In the genomic region with DNA sequence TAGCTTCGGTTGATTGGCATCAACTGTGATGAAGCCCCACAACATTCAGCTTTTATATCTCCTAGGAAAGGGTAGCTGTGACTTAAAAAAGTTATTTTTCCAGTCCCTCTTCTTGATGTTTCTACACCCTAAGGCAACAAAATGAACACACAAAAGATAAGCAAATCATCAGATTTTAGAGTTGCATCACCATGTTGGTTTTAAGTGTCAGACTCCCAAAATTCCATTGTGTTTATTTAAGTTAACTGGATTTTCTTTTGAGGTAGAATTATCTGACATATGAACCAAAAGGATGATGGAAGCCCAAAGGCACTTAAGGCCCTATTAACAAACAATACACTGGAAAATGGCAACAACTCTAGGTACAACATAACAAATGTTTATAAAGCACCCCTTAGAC, we compare ENCODE assay signal across 18 cellular contexts.
"Had no signal": no experiment of that assay in that cellular context is flagged by ENCODE, and none has a peak within 500 bp of the region (broad histone marks: within the 10 kb centered on the region; RNA-seq: fewer than 3 reads in every experiment).

No MANE protein-coding gene starts in this region.

- H3K27ac ChIP-seq: epithelial cell of prostate, hepatocyte, upper lobe of left lung had no signal

- H3K9me3 ChIP-seq: upper lobe of left lung had no signal

- DNase-seq: activated CD4-positive, alpha-beta T cell treated with anti-CD3 and anti-CD28 coated beads for 1 hour; activated CD4-positive, alpha-beta T cell treated with anti-CD3 and anti-CD28 coated beads, Interleukin-2, amount 50 U/mL, for 1 hour; activated CD8-positive, alpha-beta T cell treated with anti-CD3 and anti-CD28 coated beads, Interleukin-2, amount 10 ng/mL, durations not matched to agents 7 days and 5 days; activated gamma-delta T cell; activated naive CD4-positive, alpha-beta T cell treated with anti-CD3 and anti-CD28 coated beads, Interleukin-2, amount 50 U/mL, for 16 hours; activated naive CD8-positive, alpha-beta T cell treated with anti-CD3 and anti-CD28 coated beads, Interleukin-2, amount 50 U/mL, for 24 hours; aorta; cortex of kidney; glutamatergic neuron; immature natural killer cell; stimulated activated CD4-positive, alpha-beta T cell treated with anti-CD3 and anti-CD28 coated beads, Interleukin-4, amount 100 ng/mL, for 24 hours; stimulated activated naive CD4-positive, alpha-beta T cell treated with Interleukin-2 at 50 U/mL for 16 hours; T-helper 1 cell; T-helper 9 cell; upper lobe of left lung had no signal

- H3K36me3 ChIP-seq: upper lobe of left lung had no signal

- H3K27me3 ChIP-seq: hepatocyte, upper lobe of left lung had no signal

- H3K4me3 ChIP-seq: hepatocyte, upper lobe of left lung had no signal

- H3K4me1 ChIP-seq: upper lobe of left lung had no signal

- ATAC-seq: activated CD8-positive, alpha-beta T cell treated with anti-CD3 and anti-CD28 coated beads, Interleukin-2, amount 10 ng/mL, durations not matched to agents 7 days and 5 days; activated naive CD8-positive, alpha-beta T cell treated with anti-CD3 and anti-CD28 coated beads, Interleukin-2, amount 50 U/mL, for 24 hours; natural killer cell treated with Interleukin-12 subunit alpha and Interleukin-12 subunit beta and Interleukin-15 and Interleukin-18, amount 100 ng/mL, for 72 hours had no signal

- H3K79me2 ChIP-seq: hepatocyte had no signal

- H2AFZ ChIP-seq: hepatocyte had no signal

- H3K4me2 ChIP-seq: hepatocyte had no signal
